8 cellular contexts compared by ENCODE assay signal in the genomic region with DNA sequence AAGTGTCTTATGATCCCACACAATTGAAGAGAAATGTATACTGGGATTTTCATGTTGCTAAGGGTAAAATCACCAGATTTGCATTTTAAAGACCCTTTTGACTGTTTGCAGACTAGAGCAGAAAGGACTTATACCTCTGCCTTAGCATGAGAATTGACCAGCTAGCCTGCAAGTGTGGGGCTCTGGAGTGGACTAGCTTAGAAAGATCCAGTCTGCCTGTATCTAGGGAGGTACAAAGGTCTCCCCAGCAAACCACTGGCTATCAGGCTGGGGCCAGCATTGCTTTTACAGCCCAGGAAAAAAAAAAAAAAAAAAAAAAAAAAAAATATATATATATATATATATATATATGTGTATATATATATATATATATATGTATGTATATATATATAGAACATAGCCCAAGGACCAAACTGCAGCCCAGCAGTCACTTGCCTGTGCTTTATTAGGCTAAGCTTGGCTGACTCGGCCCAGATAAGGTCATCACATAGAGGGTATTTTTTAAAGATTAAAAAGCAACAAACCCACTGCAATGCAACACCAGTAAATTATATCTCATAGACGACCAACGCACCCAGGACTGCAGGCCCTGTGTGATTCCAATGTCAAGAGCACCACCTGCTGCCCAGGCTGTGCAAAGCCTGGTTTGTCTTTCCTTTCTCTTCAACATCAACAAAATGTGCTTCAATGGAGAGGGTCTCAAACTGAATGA.
DNase-seq lines count a peak whose midpoint lies in the region; ATAC-seq and TF ChIP-seq lines count a peak whose summit lies in the region.

No MANE protein-coding gene starts in this region.

- H4K20me1 ChIP-seq in osteoblast (ENCODE audit: insufficient read depth, low read length): no peaks in the 10 kb centered on the region

- no peaks in the 10 kb centered on the region for H3K79me2 ChIP-seq in osteoblast (ENCODE audit: insufficient read depth, low read length)

- no peak overlapping the region for H3K4me3 ChIP-seq in fibroblast of villous mesenchyme (ENCODE audit: low read depth, low read length)
- no peak overlapping the region for H3K4me3 ChIP-seq in osteoblast (ENCODE audit: insufficient read depth, low read length)

- H3K27ac ChIP-seq in osteoblast (ENCODE audit: low read depth, low read length): no peak overlapping the region

- DNase-seq in DMS79 (lab: John Stamatoyannopoulos, UW) (peak; percentile 48), NCI-H510A treated with DMSO at 0.1 percent for 48 hours (lab: John Stamatoyannopoulos, UW) (peak; percentile 42), fibroblast of villous mesenchyme (ENCODE audit: low read depth) (peak; percentile 67), osteoblast (ENCODE audit: insufficient read length, low spot score, missing footprints) (peak; percentile 87), cortex of kidney (lab: John Stamatoyannopoulos, UW) (no peak)
- DNase-seq in activated CD4-positive, alpha-beta T cell treated with anti-CD3 and anti-CD28 coated beads, Interleukin-2, amount 50 U/mL, for 48 hours: peak; percentile 40 to 52

- no peak overlapping the region for H3K4me2 ChIP-seq in osteoblast (ENCODE audit: insufficient read depth, low read length)

- ATAC-seq in GM19467 (IDR thresholded peaks at IDR 0.05; ENCODE audit: unreplicated experiment): peak; percentile 87
- peak; percentile 82 for ATAC-seq in HG03457 (IDR thresholded peaks at IDR 0.05; ENCODE audit: unreplicated experiment)

- H3K27me3 ChIP-seq in osteoblast (ENCODE audit: insufficient read depth, low read length): no peaks in the 10 kb centered on the region

- no peak overlapping the region for H2AFZ ChIP-seq in osteoblast (ENCODE audit: low read length)

- peak; percentile 94 for TF ChIP-seq CTCF in fibroblast of villous mesenchyme (IDR thresholded peaks at IDR 0.05; ENCODE audit: insufficient read depth, low read depth, low read length)
- TF ChIP-seq CTCF in osteoblast (IDR thresholded peaks at IDR 0.05; ENCODE audit: extremely low read depth, low read depth, low read length): peak; percentile 95

- H3K9me3 ChIP-seq in osteoblast (ENCODE audit: low read depth, low read length): no peaks in the 10 kb centered on the region

- H3K36me3 ChIP-seq in osteoblast (ENCODE audit: insufficient read depth, low read length): no peaks in the 10 kb centered on the region

- H3K4me1 ChIP-seq in osteoblast (ENCODE audit: insufficient read depth, low read length): peaks cover 14% of the 10 kb centered on the region
